In genomic region chr11:73428227-73428626, GRCh38 we compare ENCODE assay signal across 18 cellular contexts.
"Had no signal": no experiment of that assay in that cellular context is flagged by ENCODE, and none has a peak within 500 bp of the region (broad histone marks: within the 10 kb centered on the region; RNA-seq: fewer than 3 reads in every experiment).

No MANE protein-coding gene starts in this region.

- H3K36me3 ChIP-seq: sigmoid colon, SJCRH30, transverse colon, uterus had no signal

- H3K27me3 Mint-ChIP-seq: activated naive CD8-positive, alpha-beta T cell; brain had no signal

- H3K4me1 ChIP-seq: lower lobe of right lung, parathyroid adenoma, SJCRH30, transverse colon, uterus had no signal

- H3K27ac ChIP-seq: foreskin keratinocyte, lower lobe of right lung, parathyroid adenoma, sigmoid colon, SJCRH30, spleen, transverse colon, uterus, WERI-Rb-1 had no signal

- H3K9me3 Mint-ChIP-seq: brain, natural killer cell had no signal

- H2AFZ ChIP-seq: parathyroid adenoma had no signal

- H3K36me3 Mint-ChIP-seq: natural killer cell had no signal

- H3K27me3 ChIP-seq: foreskin keratinocyte, sigmoid colon, SJCRH30, spleen, transverse colon, uterus had no signal

- H3K9me3 ChIP-seq: lower lobe of right lung, sigmoid colon, SJCRH30, spleen, transverse colon, uterus had no signal

- H3K4me3 ChIP-seq: lower lobe of right lung, sigmoid colon, SJCRH30, spleen, transverse colon, uterus had no signal

- H3K27ac Mint-ChIP-seq: activated naive CD8-positive, alpha-beta T cell; natural killer cell had no signal

- H3K79me2 ChIP-seq: parathyroid adenoma had no signal

- H3K9ac ChIP-seq: parathyroid adenoma had no signal

- ATAC-seq: foreskin keratinocyte, lower lobe of right lung, natural killer cell had no signal

- H3K4me3 Mint-ChIP-seq: activated naive CD8-positive, alpha-beta T cell; brain; natural killer cell had no signal

- DNase-seq: activated CD8-positive, alpha-beta memory T cell treated with anti-CD3 and anti-CD28 coated beads, Interleukin-2, amount 50 U/mL, for 4 hours; activated effector memory CD4-positive, alpha-beta T cell treated with Interleukin-2 at 50 U/mL for 16 hours; amygdala; caudate nucleus; foreskin keratinocyte; lower lobe of right lung; natural killer cell; sigmoid colon; SJCRH30; spleen; stimulated activated CD8-positive, alpha-beta memory T cell treated with anti-CD3 and anti-CD28 coated beads, Interleukin-4, amount 100 ng/mL, for 48 hours; stimulated activated naive CD4-positive, alpha-beta T cell treated with Interleukin-2 at 50 U/mL for 16 hours; transverse colon; uterus; WERI-Rb-1 had no signal
